ENCODE assay signal across 1 cellular context in the genomic region with DNA sequence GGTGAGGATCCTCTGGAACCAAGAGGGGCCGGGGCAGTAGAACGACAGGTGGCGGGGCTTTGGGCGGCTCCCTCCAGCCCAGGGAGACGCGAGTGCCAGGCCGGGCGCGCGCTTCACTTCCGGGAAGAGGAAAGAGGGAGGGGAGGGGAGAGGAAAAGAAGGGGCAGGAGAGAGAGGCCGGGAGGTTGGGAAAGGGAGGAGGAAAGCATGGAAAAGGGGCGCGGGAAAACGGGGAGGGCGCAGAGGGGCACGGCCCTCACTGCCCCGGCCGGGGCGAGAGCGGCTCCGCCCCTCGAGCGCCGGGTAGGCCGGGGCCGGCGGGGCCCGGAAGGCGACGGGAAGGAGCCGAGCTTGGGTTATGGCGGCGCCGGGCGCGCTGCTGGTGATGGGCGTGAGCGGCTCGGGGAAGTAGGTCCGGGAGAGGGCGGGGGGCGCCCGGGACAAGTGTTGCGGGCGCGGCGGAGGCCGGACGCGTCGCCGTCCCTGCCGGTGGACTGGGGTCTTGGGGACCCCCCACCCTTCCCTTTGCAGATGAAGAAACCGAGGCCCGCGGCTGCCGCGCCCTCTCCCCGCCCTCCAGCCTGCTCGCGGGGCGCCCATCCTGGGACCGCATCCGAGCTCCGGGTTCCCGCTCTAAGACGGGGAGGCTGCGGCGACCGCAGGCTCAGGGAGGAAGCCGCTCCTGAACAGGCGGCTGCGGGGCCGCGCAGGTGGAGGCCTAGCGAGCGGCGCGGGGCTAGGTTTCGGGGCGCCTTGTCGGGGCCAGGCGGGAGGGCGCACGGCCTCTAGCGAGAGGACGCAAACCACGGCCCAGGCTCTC.
TF ChIP-seq lines count a peak whose summit lies in the region.

A gene (plus strand): TSS at position 330 of the 820 bp plus-strand sequence. CDS start 29 bp downstream, at position 359.

TF ChIP-seq in HepG2, 621 proteins besides CTCF, POLR2A, EP300 and RAD21 (continued from another document and continues in another):
- TF ChIP-seq, protein P1, sequence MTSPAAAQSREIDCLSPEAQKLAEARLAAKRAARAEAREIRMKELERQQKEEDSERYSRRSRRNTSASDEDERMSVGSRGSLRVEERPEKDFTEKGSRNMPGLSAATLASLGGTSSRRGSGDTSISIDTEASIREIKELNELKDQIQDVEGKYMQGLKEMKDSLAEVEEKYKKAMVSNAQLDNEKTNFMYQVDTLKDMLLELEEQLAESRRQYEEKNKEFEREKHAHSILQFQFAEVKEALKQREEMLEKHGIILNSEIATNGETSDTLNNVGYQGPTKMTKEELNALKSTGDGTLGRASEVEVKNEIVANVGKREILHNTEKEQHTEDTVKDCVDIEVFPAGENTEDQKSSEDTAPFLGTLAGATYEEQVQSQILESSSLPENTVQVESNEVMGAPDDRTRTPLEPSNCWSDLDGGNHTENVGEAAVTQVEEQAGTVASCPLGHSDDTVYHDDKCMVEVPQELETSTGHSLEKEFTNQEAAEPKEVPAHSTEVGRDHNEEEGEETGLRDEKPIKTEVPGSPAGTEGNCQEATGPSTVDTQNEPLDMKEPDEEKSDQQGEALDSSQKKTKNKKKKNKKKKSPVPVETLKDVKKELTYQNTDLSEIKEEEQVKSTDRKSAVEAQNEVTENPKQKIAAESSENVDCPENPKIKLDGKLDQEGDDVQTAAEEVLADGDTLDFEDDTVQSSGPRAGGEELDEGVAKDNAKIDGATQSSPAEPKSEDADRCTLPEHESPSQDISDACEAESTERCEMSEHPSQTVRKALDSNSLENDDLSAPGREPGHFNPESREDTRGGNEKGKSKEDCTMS (CRISPR knock-in tag; conservative IDR thresholded peaks at IDR 0.05), result no peak
- peak; percentile 50; the same call in 1 of the 2 replicates for TF ChIP-seq SAP130 (CRISPR knock-in tag; IDR thresholded peaks at IDR 0.05; ENCODE audit: low read depth)
- TF ChIP-seq TBX2 (CRISPR knock-in tag; IDR thresholded peaks at IDR 0.05; ENCODE audit: borderline replicate concordance), result peak; percentile 60; the same call in 1 of the 2 replicates
- no peak for TF ChIP-seq ZNF543 (CRISPR knock-in tag; IDR thresholded peaks at IDR 0.05)
- no peak; the same call in 1 of the 2 replicates for TF ChIP-seq SRY (CRISPR knock-in tag; IDR thresholded peaks at IDR 0.05)
- no peak for TF ChIP-seq SIX1 (CRISPR knock-in tag; IDR thresholded peaks at IDR 0.05; ENCODE audit: borderline replicate concordance)
- TF ChIP-seq ZNF274 (CRISPR knock-in tag; IDR thresholded peaks at IDR 0.05), result 0 out of 2 replicates have a peak, but pooled peaks have one; percentile 49
- peak; percentile 39; the same call in 1 of the 2 replicates for TF ChIP-seq SP2 (CRISPR knock-in tag; IDR thresholded peaks at IDR 0.05)
- TF ChIP-seq GTF3A (CRISPR knock-in tag; conservative IDR thresholded peaks at IDR 0.05), result no peak
- no peak for TF ChIP-seq STAG1 (CRISPR knock-in tag; IDR thresholded peaks at IDR 0.05)
- no peak for TF ChIP-seq RFX3 (CRISPR knock-in tag; IDR thresholded peaks at IDR 0.05)
- TF ChIP-seq, protein P2, sequence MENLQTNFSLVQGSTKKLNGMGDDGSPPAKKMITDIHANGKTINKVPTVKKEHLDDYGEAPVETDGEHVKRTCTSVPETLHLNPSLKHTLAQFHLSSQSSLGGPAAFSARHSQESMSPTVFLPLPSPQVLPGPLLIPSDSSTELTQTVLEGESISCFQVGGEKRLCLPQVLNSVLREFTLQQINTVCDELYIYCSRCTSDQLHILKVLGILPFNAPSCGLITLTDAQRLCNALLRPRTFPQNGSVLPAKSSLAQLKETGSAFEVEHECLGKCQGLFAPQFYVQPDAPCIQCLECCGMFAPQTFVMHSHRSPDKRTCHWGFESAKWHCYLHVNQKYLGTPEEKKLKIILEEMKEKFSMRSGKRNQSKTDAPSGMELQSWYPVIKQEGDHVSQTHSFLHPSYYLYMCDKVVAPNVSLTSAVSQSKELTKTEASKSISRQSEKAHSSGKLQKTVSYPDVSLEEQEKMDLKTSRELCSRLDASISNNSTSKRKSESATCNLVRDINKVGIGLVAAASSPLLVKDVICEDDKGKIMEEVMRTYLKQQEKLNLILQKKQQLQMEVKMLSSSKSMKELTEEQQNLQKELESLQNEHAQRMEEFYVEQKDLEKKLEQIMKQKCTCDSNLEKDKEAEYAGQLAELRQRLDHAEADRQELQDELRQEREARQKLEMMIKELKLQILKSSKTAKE (CRISPR knock-in tag; IDR thresholded peaks at IDR 0.05; ENCODE audit: borderline replicate concordance), result no peak
- peak; percentile 61; the same call in 1 of the 2 replicates for TF ChIP-seq HNRNPL (IDR thresholded peaks at IDR 0.05; ENCODE audit: low read depth, low read length)
- no peak for TF ChIP-seq SRSF1 (optimal IDR thresholded peaks at IDR 0.05; ENCODE audit: low read depth, low read length)
- TF ChIP-seq, protein P3, sequence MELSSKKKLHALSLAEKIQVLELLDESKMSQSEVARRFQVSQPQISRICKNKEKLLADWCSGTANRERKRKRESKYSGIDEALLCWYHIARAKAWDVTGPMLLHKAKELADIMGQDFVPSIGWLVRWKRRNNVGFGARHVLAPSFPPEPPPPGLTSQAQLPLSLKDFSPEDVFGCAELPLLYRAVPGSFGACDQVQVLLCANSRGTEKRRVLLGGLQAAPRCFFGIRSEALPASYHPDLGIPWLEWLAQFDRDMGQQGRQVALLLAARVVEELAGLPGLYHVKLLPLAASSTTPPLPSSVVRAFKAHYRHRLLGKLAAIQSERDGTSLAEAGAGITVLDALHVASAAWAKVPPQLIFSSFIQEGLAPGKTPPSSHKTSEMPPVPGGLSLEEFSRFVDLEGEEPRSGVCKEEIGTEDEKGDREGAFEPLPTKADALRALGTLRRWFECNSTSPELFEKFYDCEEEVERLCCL (CRISPR knock-in tag; IDR thresholded peaks at IDR 0.05; ENCODE audit: borderline replicate concordance), result no peak
- TF ChIP-seq IKZF1 (IDR thresholded peaks at IDR 0.05), result no peak
- TF ChIP-seq ZNF790 (CRISPR knock-in tag; IDR thresholded peaks at IDR 0.05; ENCODE audit: borderline replicate concordance), result no peak
- TF ChIP-seq ZNF781 (CRISPR knock-in tag; IDR thresholded peaks at IDR 0.05; ENCODE audit: borderline replicate concordance, not compliant biosample characterization), result no peak
- no peak; the same call in 1 of the 2 replicates for TF ChIP-seq PRMT3 (CRISPR knock-in tag; IDR thresholded peaks at IDR 0.05; ENCODE audit: borderline replicate concordance, low read depth)
- TF ChIP-seq, protein P4, sequence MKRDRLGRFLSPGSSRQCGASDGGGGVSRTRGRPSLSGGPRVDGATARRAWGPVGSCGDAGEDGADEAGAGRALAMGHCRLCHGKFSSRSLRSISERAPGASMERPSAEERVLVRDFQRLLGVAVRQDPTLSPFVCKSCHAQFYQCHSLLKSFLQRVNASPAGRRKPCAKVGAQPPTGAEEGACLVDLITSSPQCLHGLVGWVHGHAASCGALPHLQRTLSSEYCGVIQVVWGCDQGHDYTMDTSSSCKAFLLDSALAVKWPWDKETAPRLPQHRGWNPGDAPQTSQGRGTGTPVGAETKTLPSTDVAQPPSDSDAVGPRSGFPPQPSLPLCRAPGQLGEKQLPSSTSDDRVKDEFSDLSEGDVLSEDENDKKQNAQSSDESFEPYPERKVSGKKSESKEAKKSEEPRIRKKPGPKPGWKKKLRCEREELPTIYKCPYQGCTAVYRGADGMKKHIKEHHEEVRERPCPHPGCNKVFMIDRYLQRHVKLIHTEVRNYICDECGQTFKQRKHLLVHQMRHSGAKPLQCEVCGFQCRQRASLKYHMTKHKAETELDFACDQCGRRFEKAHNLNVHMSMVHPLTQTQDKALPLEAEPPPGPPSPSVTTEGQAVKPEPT (CRISPR knock-in tag; IDR thresholded peaks at IDR 0.05; ENCODE audit: low read depth), result no peak
- TF ChIP-seq, protein P5, sequence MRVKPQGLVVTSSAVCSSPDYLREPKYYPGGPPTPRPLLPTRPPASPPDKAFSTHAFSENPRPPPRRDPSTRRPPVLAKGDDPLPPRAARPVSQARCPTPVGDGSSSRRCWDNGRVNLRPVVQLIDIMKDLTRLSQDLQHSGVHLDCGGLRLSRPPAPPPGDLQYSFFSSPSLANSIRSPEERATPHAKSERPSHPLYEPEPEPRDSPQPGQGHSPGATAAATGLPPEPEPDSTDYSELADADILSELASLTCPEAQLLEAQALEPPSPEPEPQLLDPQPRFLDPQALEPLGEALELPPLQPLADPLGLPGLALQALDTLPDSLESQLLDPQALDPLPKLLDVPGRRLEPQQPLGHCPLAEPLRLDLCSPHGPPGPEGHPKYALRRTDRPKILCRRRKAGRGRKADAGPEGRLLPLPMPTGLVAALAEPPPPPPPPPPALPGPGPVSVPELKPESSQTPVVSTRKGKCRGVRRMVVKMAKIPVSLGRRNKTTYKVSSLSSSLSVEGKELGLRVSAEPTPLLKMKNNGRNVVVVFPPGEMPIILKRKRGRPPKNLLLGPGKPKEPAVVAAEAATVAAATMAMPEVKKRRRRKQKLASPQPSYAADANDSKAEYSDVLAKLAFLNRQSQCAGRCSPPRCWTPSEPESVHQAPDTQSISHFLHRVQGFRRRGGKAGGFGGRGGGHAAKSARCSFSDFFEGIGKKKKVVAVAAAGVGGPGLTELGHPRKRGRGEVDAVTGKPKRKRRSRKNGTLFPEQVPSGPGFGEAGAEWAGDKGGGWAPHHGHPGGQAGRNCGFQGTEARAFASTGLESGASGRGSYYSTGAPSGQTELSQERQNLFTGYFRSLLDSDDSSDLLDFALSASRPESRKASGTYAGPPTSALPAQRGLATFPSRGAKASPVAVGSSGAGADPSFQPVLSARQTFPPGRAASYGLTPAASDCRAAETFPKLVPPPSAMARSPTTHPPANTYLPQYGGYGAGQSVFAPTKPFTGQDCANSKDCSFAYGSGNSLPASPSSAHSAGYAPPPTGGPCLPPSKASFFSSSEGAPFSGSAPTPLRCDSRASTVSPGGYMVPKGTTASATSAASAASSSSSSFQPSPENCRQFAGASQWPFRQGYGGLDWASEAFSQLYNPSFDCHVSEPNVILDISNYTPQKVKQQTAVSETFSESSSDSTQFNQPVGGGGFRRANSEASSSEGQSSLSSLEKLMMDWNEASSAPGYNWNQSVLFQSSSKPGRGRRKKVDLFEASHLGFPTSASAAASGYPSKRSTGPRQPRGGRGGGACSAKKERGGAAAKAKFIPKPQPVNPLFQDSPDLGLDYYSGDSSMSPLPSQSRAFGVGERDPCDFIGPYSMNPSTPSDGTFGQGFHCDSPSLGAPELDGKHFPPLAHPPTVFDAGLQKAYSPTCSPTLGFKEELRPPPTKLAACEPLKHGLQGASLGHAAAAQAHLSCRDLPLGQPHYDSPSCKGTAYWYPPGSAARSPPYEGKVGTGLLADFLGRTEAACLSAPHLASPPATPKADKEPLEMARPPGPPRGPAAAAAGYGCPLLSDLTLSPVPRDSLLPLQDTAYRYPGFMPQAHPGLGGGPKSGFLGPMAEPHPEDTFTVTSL (CRISPR knock-in tag; IDR thresholded peaks at IDR 0.05; ENCODE audit: borderline replicate concordance), result no peak
- TF ChIP-seq ZNF207 (IDR thresholded peaks at IDR 0.05; ENCODE audit: borderline replicate concordance), result no peak
- no peak for TF ChIP-seq ZBTB3 (CRISPR knock-in tag; IDR thresholded peaks at IDR 0.05; ENCODE audit: borderline replicate concordance, low read depth)
- TF ChIP-seq ZBTB8A (CRISPR knock-in tag; IDR thresholded peaks at IDR 0.05; ENCODE audit: borderline replicate concordance, low read depth), result no peak
- no peak for TF ChIP-seq ZNF224 (CRISPR knock-in tag; IDR thresholded peaks at IDR 0.05)
- TF ChIP-seq CEBPG (CRISPR knock-in tag; IDR thresholded peaks at IDR 0.05), result no peak
- no peak for TF ChIP-seq AGO1 (IDR thresholded peaks at IDR 0.05; ENCODE audit: low read depth, low read length, poor library complexity, severe bottlenecking)
- no peak for TF ChIP-seq ZNF367 (CRISPR knock-in tag; IDR thresholded peaks at IDR 0.05; ENCODE audit: borderline replicate concordance)
- TF ChIP-seq TAF15 (IDR thresholded peaks at IDR 0.05; ENCODE audit: low read depth, low read length, poor library complexity, severe bottlenecking), result peak; percentile 54
- TF ChIP-seq PLRG1 (conservative IDR thresholded peaks at IDR 0.05), result no peak
- TF ChIP-seq ZNF180 (CRISPR knock-in tag; IDR thresholded peaks at IDR 0.05; ENCODE audit: borderline replicate concordance, low read depth), result no peak
- TF ChIP-seq, protein P6, sequence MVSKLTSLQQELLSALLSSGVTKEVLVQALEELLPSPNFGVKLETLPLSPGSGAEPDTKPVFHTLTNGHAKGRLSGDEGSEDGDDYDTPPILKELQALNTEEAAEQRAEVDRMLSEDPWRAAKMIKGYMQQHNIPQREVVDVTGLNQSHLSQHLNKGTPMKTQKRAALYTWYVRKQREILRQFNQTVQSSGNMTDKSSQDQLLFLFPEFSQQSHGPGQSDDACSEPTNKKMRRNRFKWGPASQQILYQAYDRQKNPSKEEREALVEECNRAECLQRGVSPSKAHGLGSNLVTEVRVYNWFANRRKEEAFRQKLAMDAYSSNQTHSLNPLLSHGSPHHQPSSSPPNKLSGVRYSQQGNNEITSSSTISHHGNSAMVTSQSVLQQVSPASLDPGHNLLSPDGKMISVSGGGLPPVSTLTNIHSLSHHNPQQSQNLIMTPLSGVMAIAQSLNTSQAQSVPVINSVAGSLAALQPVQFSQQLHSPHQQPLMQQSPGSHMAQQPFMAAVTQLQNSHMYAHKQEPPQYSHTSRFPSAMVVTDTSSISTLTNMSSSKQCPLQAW (CRISPR knock-in tag; IDR thresholded peaks at IDR 0.05), result no peak
- TF ChIP-seq NFKB2 (CRISPR knock-in tag; IDR thresholded peaks at IDR 0.05; ENCODE audit: borderline replicate concordance), result peak; percentile 70; the same call in 1 of the 2 replicates
- TF ChIP-seq ASH2L (IDR thresholded peaks at IDR 0.05; ENCODE audit: insufficient read length, low read depth, low read length), result peak; percentile 37
- TF ChIP-seq, protein P7, sequence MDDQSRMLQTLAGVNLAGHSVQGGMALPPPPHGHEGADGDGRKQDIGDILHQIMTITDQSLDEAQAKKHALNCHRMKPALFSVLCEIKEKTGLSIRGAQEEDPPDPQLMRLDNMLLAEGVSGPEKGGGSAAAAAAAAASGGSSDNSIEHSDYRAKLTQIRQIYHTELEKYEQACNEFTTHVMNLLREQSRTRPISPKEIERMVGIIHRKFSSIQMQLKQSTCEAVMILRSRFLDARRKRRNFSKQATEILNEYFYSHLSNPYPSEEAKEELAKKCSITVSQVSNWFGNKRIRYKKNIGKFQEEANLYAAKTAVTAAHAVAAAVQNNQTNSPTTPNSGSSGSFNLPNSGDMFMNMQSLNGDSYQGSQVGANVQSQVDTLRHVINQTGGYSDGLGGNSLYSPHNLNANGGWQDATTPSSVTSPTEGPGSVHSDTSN (CRISPR knock-in tag; IDR thresholded peaks at IDR 0.05; ENCODE audit: borderline replicate concordance), result no peak
- TF ChIP-seq HOXD1 (CRISPR knock-in tag; IDR thresholded peaks at IDR 0.05), result no peak; the same call in none of the 2 replicates
- TF ChIP-seq ZNF263 (CRISPR knock-in tag; IDR thresholded peaks at IDR 0.05), result no peak
